Comparison of ENCODE assay signal across 18 cellular contexts in genomic region chr12:56155256-56155845, GRCh38. TPM values are rescaled to one million over a fixed set of nuclear protein-coding genes. Genes with fewer than 3 reads are reported as not detected.
DNase-seq lines count a peak whose midpoint lies in the region; ATAC-seq and TF ChIP-seq lines count a peak whose summit lies in the region.
"Had no signal": no experiment of that assay in that cellular context is flagged by ENCODE, and none has a peak within 500 bp of the region (broad histone marks: within the 10 kb centered on the region; RNA-seq: fewer than 3 reads in every experiment).

No MANE protein-coding gene starts in this region.

- intact Hi-C loops in lower leg skin (cut with DNase I; ENCODE audit: low total_unique reads): no loop called here

- no peak for DNase-seq in activated naive CD4-positive, alpha-beta T cell treated with anti-CD3 and anti-CD28 coated beads, Interleukin-2, amount 10 ng/mL, durations not matched to agents 7 days and 5 days
- DNase-seq in activated naive CD4-positive, alpha-beta T cell (lab: John Stamatoyannopoulos, UW): no peak
- DNase-seq in activated CD4-positive, alpha-beta memory T cell treated with anti-CD3 and anti-CD28 coated beads, Interleukin-2, amount 10 ng/mL, durations not matched to agents 7 days and 5 days: no peak
- no peak for DNase-seq in memory B cell (ENCODE audit: low spot score in 2 of 2)
- no peak for DNase-seq in lower leg skin (ENCODE audit: low spot score in 2 of 2)
- DNase-seq: activated effector memory CD4-positive, alpha-beta T cell treated with anti-CD3 and anti-CD28 coated beads, Interleukin-2, amount 50 U/mL, for 16 hours; effector memory CD4-positive, alpha-beta T cell; left ventricle myocardium superior; NCI-H2029 treated with DMSO at 0.1 percent for 48 hours; NCI-H526 treated with DMSO at 0.1 percent for 48 hours; sigmoid colon; stimulated activated CD4-positive, alpha-beta T cell treated with anti-CD3 and anti-CD28 coated beads, Interleukin-4, amount 100 ng/mL, for 24 hours; SW 1271; trophoblast cell had no signal

- ATAC-seq in memory B cell (ENCODE audit: low read depth) (no peak), GM21528 (IDR thresholded peaks at IDR 0.05; ENCODE audit: low FRiP score, unreplicated experiment) (no peak), GM19452 (IDR thresholded peaks at IDR 0.05; ENCODE audit: unreplicated experiment) (no peak)
- ATAC-seq in stimulated activated memory B cell treated with anti-CD40 and anti-IgM and Interleukin-4, amounts not matched to agents 10 μg/mL and 1 μg/mL and 100 μg/mL, for 72 hours: no peak
- ATAC-seq: left ventricle myocardium superior had no signal

- no peak overlapping the region for H3K4me3 ChIP-seq in lower leg skin (ENCODE audit: low read depth, poor library complexity, severe bottlenecking)
- H3K4me3 ChIP-seq: Peyer's patch, sigmoid colon had no signal

- no peaks in the 10 kb centered on the region for H3K9me3 Mint-ChIP-seq in activated naive CD4-positive, alpha-beta T cell treated with anti-CD3 and anti-CD28 coated beads, Interleukin-2, amount 10 ng/mL, durations not matched to agents 7 days and 5 days
- no peaks in the 10 kb centered on the region for H3K9me3 Mint-ChIP-seq in activated CD4-positive, alpha-beta memory T cell treated with anti-CD3 and anti-CD28 coated beads, Interleukin-2, amount 10 ng/mL, durations not matched to agents 7 days and 5 days
- no peaks in the 10 kb centered on the region for H3K9me3 Mint-ChIP-seq in memory B cell
- no peaks in the 10 kb centered on the region for H3K9me3 Mint-ChIP-seq in stimulated activated memory B cell treated with anti-CD40 and anti-IgM and Interleukin-4, amounts not matched to agents 10 μg/mL and 1 μg/mL and 100 μg/mL, for 72 hours

- POLR2A ChIA-PET in activated CD4-positive, alpha-beta memory T cell treated with anti-CD3 and anti-CD28 coated beads, Interleukin-2, amount 10 ng/mL, durations not matched to agents 7 days and 5 days (lab: Charles Lee): interaction anchor here (0.5 to 4.7 kb wide), 6 partner anchors 8 to 67 kb away, joined by 3 to 42 read pairs (median 8); partner anchors contain the start of genes ESYT1, SMARCC2 and ZC3H10

- no peak for TF ChIP-seq CTCF in lower leg skin (IDR thresholded peaks at IDR 0.05)

- peaks cover 35% of the 10 kb centered on the region for H3K36me3 Mint-ChIP-seq in activated naive CD4-positive, alpha-beta T cell treated with anti-CD3 and anti-CD28 coated beads, Interleukin-2, amount 10 ng/mL, durations not matched to agents 7 days and 5 days
- peaks cover 49% of the 10 kb centered on the region for H3K36me3 Mint-ChIP-seq in activated CD4-positive, alpha-beta memory T cell treated with anti-CD3 and anti-CD28 coated beads, Interleukin-2, amount 10 ng/mL, durations not matched to agents 7 days and 5 days (ENCODE audit: low read depth)
- peaks cover 7% of the 10 kb centered on the region for H3K36me3 Mint-ChIP-seq in memory B cell
- peaks cover 34% of the 10 kb centered on the region for H3K36me3 Mint-ChIP-seq in stimulated activated memory B cell treated with anti-CD40 and anti-IgM and Interleukin-4, amounts not matched to agents 10 μg/mL and 1 μg/mL and 100 μg/mL, for 72 hours

- H3K27me3 Mint-ChIP-seq in activated naive CD4-positive, alpha-beta T cell treated with anti-CD3 and anti-CD28 coated beads, Interleukin-2, amount 10 ng/mL, durations not matched to agents 7 days and 5 days: no peaks in the 10 kb centered on the region
- H3K27me3 Mint-ChIP-seq in activated CD4-positive, alpha-beta memory T cell treated with anti-CD3 and anti-CD28 coated beads, Interleukin-2, amount 10 ng/mL, durations not matched to agents 7 days and 5 days: no peaks in the 10 kb centered on the region
- no peaks in the 10 kb centered on the region for H3K27me3 Mint-ChIP-seq in memory B cell
- no peaks in the 10 kb centered on the region for H3K27me3 Mint-ChIP-seq in stimulated activated memory B cell treated with anti-CD40 and anti-IgM and Interleukin-4, amounts not matched to agents 10 μg/mL and 1 μg/mL and 100 μg/mL, for 72 hours

- CTCF ChIA-PET in activated naive CD4-positive, alpha-beta T cell treated with anti-CD3 and anti-CD28 coated beads, Interleukin-2, amount 10 ng/mL, durations not matched to agents 7 days and 5 days (lab: Charles Lee): interaction anchor here (1.7 to 1.9 kb wide), 2 partner anchors 29 to 36 kb away, joined by 6 to 8 read pairs; no protein-coding TSS in a partner anchor
- CTCF ChIA-PET in activated CD4-positive, alpha-beta memory T cell treated with anti-CD3 and anti-CD28 coated beads, Interleukin-2, amount 10 ng/mL, durations not matched to agents 7 days and 5 days (lab: Charles Lee): interaction anchor here (1.6 kb wide), 1 partner anchor 28 kb away, joined by 4 read pairs; the partner anchor contains the start of gene ESYT1

- peaks cover 61% of the 10 kb centered on the region for H3K4me1 Mint-ChIP-seq in activated naive CD4-positive, alpha-beta T cell treated with anti-CD3 and anti-CD28 coated beads, Interleukin-2, amount 10 ng/mL, durations not matched to agents 7 days and 5 days
- peaks cover 60% of the 10 kb centered on the region for H3K4me1 Mint-ChIP-seq in activated CD4-positive, alpha-beta memory T cell treated with anti-CD3 and anti-CD28 coated beads, Interleukin-2, amount 10 ng/mL, durations not matched to agents 7 days and 5 days
- peaks cover 36% of the 10 kb centered on the region for H3K4me1 Mint-ChIP-seq in memory B cell
- H3K4me1 Mint-ChIP-seq in stimulated activated memory B cell treated with anti-CD40 and anti-IgM and Interleukin-4, amounts not matched to agents 10 μg/mL and 1 μg/mL and 100 μg/mL, for 72 hours: peaks cover 68% of the 10 kb centered on the region

- TF ChIP-seq POLR2A in lower leg skin (IDR thresholded peaks at IDR 0.05): no peak

- WGBS in lower leg skin, 2 donors: 94 to 97% methylated on average over 11 of the region's 11 CpGs

- peak overlapping the region; percentile 46 for H3K27ac Mint-ChIP-seq in activated naive CD4-positive, alpha-beta T cell treated with anti-CD3 and anti-CD28 coated beads, Interleukin-2, amount 10 ng/mL, durations not matched to agents 7 days and 5 days
- peak overlapping the region; percentile 29 for H3K27ac Mint-ChIP-seq in activated CD4-positive, alpha-beta memory T cell treated with anti-CD3 and anti-CD28 coated beads, Interleukin-2, amount 10 ng/mL, durations not matched to agents 7 days and 5 days
- H3K27ac Mint-ChIP-seq in memory B cell: no peak overlapping the region
- H3K27ac Mint-ChIP-seq in stimulated activated memory B cell treated with anti-CD40 and anti-IgM and Interleukin-4, amounts not matched to agents 10 μg/mL and 1 μg/mL and 100 μg/mL, for 72 hours: peak overlapping the region; percentile 97

- H3K4me3 Mint-ChIP-seq in activated naive CD4-positive, alpha-beta T cell treated with anti-CD3 and anti-CD28 coated beads, Interleukin-2, amount 10 ng/mL, durations not matched to agents 7 days and 5 days: peak overlapping the region; percentile 41
- peak overlapping the region; percentile 17 for H3K4me3 Mint-ChIP-seq in activated CD4-positive, alpha-beta memory T cell treated with anti-CD3 and anti-CD28 coated beads, Interleukin-2, amount 10 ng/mL, durations not matched to agents 7 days and 5 days
- H3K4me3 Mint-ChIP-seq in memory B cell: peak overlapping the region; percentile 46
- no peak overlapping the region for H3K4me3 Mint-ChIP-seq in stimulated activated memory B cell treated with anti-CD40 and anti-IgM and Interleukin-4, amounts not matched to agents 10 μg/mL and 1 μg/mL and 100 μg/mL, for 72 hours

RNA-seq across cellular contexts. Expression of gene MYL6, which starts 2.8 kb away (rescaled TPM):
- total RNA-seq in activated CD4-positive, alpha-beta memory T cell treated with anti-CD3 and anti-CD28 coated beads, Interleukin-2, amount 10 ng/mL, durations not matched to agents 7 days and 5 days: 1,000 to 10,000 TPM; 1,594 to 1,602 TPM
- 1,000 to 10,000 TPM in 1 of 4 donors, 100 to 1,000 TPM in 3; 700 to 1,156 (median 824) TPM for total RNA-seq in lower leg skin

RNA-seq across cellular contexts. Expression of gene MYL6B, which starts 3.0 kb away (rescaled TPM):
- 10 to 100 TPM; 60.4 to 63.2 TPM for total RNA-seq in activated CD4-positive, alpha-beta memory T cell treated with anti-CD3 and anti-CD28 coated beads, Interleukin-2, amount 10 ng/mL, durations not matched to agents 7 days and 5 days
- total RNA-seq in lower leg skin: 10 to 100 TPM in 3 of 4 donors, 1 to 10 TPM in 1; 9.0 to 40.1 (median 22.5) TPM

RNA-seq across cellular contexts. Expression of gene ESYT1, which starts 27.3 kb away (rescaled TPM):
- 100 to 1,000 TPM; 266 to 279 TPM for total RNA-seq in activated CD4-positive, alpha-beta memory T cell treated with anti-CD3 and anti-CD28 coated beads, Interleukin-2, amount 10 ng/mL, durations not matched to agents 7 days and 5 days
- 10 to 100 TPM; 51.2 to 84.1 (median 64.9) TPM for total RNA-seq in lower leg skin

RNA-seq across cellular contexts. Expression of gene SMARCC2, which starts 33.9 kb away (rescaled TPM):
- 100 to 1,000 TPM; 133 to 137 TPM for total RNA-seq in activated CD4-positive, alpha-beta memory T cell treated with anti-CD3 and anti-CD28 coated beads, Interleukin-2, amount 10 ng/mL, durations not matched to agents 7 days and 5 days
- 10 to 100 TPM; 55.3 to 90.5 (median 63.5) TPM for total RNA-seq in lower leg skin

RNA-seq across cellular contexts. Expression of gene ZC3H10, which starts 37.3 kb away (rescaled TPM):
- 10 to 100 TPM in 1 of 2 experiments, 1 to 10 TPM in 1; 8.0 to 10.3 TPM for total RNA-seq in activated CD4-positive, alpha-beta memory T cell treated with anti-CD3 and anti-CD28 coated beads, Interleukin-2, amount 10 ng/mL, durations not matched to agents 7 days and 5 days
- total RNA-seq in lower leg skin: 1 to 10 TPM; 3.4 to 4.4 (median 3.7) TPM
